8 cellular contexts compared by ENCODE assay signal in the genomic region with DNA sequence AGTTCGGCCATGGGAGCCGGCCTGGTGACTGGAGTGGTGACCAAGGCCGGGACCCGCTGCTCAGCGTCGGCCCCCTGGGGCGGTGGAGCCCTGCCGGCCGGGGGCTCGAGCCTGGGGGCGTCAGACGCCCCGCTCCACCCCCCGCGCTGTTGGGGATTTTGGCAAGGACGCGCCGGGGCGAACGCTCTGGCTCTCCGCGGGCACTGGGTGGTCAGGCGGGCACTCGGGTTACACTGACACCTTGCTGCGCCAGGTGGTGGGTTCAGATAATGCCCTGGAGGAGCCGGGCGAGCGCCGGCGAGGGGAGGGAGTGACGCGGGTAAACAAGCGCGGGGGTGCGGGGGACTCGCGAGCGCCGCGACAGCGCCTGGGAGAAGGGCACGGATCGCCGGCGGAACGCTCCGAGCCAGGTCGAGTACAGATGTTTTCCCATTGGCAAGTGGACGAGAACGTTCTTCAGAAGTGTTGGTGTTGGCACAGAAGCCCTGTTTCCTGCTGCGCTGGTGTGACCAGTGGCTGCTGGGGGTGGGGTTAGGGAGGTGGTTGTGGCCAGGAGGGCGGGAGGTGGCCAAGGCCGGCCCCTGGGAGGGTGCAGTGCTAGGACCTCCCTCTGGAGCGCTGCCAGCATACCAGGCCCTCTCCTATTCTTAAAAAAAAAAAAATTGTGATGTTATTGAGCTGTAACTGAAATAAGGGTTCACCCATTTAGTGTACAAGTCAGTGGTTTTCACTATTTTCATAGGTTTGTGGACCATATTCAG. TPM values are rescaled to one million over a fixed set of nuclear protein-coding genes. Genes with fewer than 3 reads are reported as not detected.
DNase-seq lines count a peak whose midpoint lies in the region; ATAC-seq, FAIRE-seq and TF ChIP-seq lines count a peak whose summit lies in the region.

No MANE protein-coding gene starts in this region.

- peak; percentile 65 for ATAC-seq in activated naive CD8-positive, alpha-beta T cell treated with anti-CD3 and anti-CD28 coated beads, Interleukin-2, amount 10 ng/mL, durations not matched to agents 7 days and 5 days (ENCODE audit: low read depth)
- ATAC-seq in Right ventricle myocardium inferior, result peak; percentile 80

- H3K4me1 Mint-ChIP-seq in activated naive CD8-positive, alpha-beta T cell treated with anti-CD3 and anti-CD28 coated beads, Interleukin-2, amount 10 ng/mL, durations not matched to agents 7 days and 5 days, result peaks cover 29% of the 10 kb centered on the region

- 0 to 1% (median 1%) methylated on average over 43 to 54 of the region's 54 CpGs for whole genome bisulfite sequencing in ovary, 3 donors
- whole genome bisulfite sequencing in thyroid gland, 2 donors, result 0% methylated on average over 30 to 34 of the region's 54 CpGs

- H3K4me3 ChIP-seq in ovary (peak overlapping the region; percentile 82), thyroid gland (replicated peaks in 1 of 3) (peak overlapping the region; percentile 99 to 100 (median 99))

- intact Hi-C loops in Right ventricle myocardium inferior (cut with DNase I), result loop anchor here (1.0 to 2.0 kb wide), 2 partner anchors 15 to 37 kb away; a partner anchor contains a TSS
- intact Hi-C loops in ovary (cut with DNase I), result loop anchor here in 1 of 4 donors (10.0 kb wide), 1 partner anchor 83 kb away; a partner anchor contains a TSS
- intact Hi-C loops in thyroid gland (cut with DNase I), result no loop called here

- H3K27ac ChIP-seq in ovary (peak overlapping the region; percentile 90 to 98), thyroid gland (peak overlapping the region; percentile 97 to 100 (median 99))

- DNase-seq in H54 (ENCODE audit: insufficient read length, low spot score) (peak; percentile 92), M059J (ENCODE audit: low read depth) (peak; percentile 89), SKM-1 (lab: John Stamatoyannopoulos, UW; ENCODE audit: unreplicated experiment) (peak; percentile 63), Right ventricle myocardium inferior (ENCODE audit: missing footprints) (peak; percentile 97), ovary (peak; percentile 96 to 98 (median 96)), thyroid gland (peak; percentile 98)
- DNase-seq in activated naive CD8-positive, alpha-beta T cell treated with anti-CD3 and anti-CD28 coated beads, Interleukin-2, amount 10 ng/mL, durations not matched to agents 7 days and 5 days, result peak; percentile 87

- peak; percentile 82 for TF ChIP-seq POLR2A in H54 (IDR thresholded peaks at IDR 0.05; ENCODE audit: low read depth, low read length)
- TF ChIP-seq POLR2A in ovary (IDR thresholded peaks at IDR 0.05), result peak; percentile 76
- TF ChIP-seq POLR2A in thyroid gland (IDR thresholded peaks at IDR 0.05), result peak; percentile 72 to 96

- H3K27me3 Mint-ChIP-seq in activated naive CD8-positive, alpha-beta T cell treated with anti-CD3 and anti-CD28 coated beads, Interleukin-2, amount 10 ng/mL, durations not matched to agents 7 days and 5 days, result no peaks in the 10 kb centered on the region

- TF ChIP-seq CTCF in ovary (IDR thresholded peaks at IDR 0.05) (no peak), thyroid gland (IDR thresholded peaks at IDR 0.05) (peak in 1 of 6 experiments; percentile 1)

- H3K27me3 ChIP-seq in ovary (no peaks in the 10 kb centered on the region), thyroid gland (no peaks in the 10 kb centered on the region)

- no peak for TF ChIP-seq EP300 in ovary (IDR thresholded peaks at IDR 0.05)

- H3K9me3 ChIP-seq in ovary, result no peaks in the 10 kb centered on the region
- no peaks in the 10 kb centered on the region for H3K9me3 ChIP-seq in thyroid gland

- FAIRE-seq in G401.6 (lab: Jason Lieb, UNC) (peak; percentile 36), H54 (lab: Jason Lieb, UNC) (no peak)

- peak overlapping the region; percentile 90 for H3K4me3 Mint-ChIP-seq in activated naive CD8-positive, alpha-beta T cell treated with anti-CD3 and anti-CD28 coated beads, Interleukin-2, amount 10 ng/mL, durations not matched to agents 7 days and 5 days

- peak overlapping the region; percentile 96 for H3K27ac Mint-ChIP-seq in activated naive CD8-positive, alpha-beta T cell treated with anti-CD3 and anti-CD28 coated beads, Interleukin-2, amount 10 ng/mL, durations not matched to agents 7 days and 5 days

- H3K9me3 Mint-ChIP-seq in activated naive CD8-positive, alpha-beta T cell treated with anti-CD3 and anti-CD28 coated beads, Interleukin-2, amount 10 ng/mL, durations not matched to agents 7 days and 5 days, result no peaks in the 10 kb centered on the region

- H3K4me1 ChIP-seq in ovary (ENCODE audit: insufficient read depth) (peaks cover 36% of the 10 kb centered on the region), thyroid gland (peaks cover 60 to 69% of the 10 kb centered on the region in 2 donors)

- H3K36me3 ChIP-seq in ovary (no peaks in the 10 kb centered on the region), thyroid gland (peaks cover 39 to 51% of the 10 kb centered on the region in 2 donors)

- H3K36me3 Mint-ChIP-seq in activated naive CD8-positive, alpha-beta T cell treated with anti-CD3 and anti-CD28 coated beads, Interleukin-2, amount 10 ng/mL, durations not matched to agents 7 days and 5 days, result peaks cover 13% of the 10 kb centered on the region

- POLR2A ChIA-PET in activated naive CD8-positive, alpha-beta T cell treated with anti-CD3 and anti-CD28 coated beads, Interleukin-2, amount 10 ng/mL, durations not matched to agents 7 days and 5 days (lab: Charles Lee), result interaction anchor here (0.6 to 4.0 kb wide), 13 partner anchors 10 to 1441 kb away, joined by 3 to 42 read pairs (median 4); a partner anchor contains a TSS

RNA-seq across cellular contexts. Expression of a gene that starts 0.8 kb away (rescaled TPM):
- total RNA-seq in M059J (2014; rRNA removed; shearing (Covaris generic)), result 390 and 442 TPM in 2 replicates
- total RNA-seq in activated naive CD8-positive, alpha-beta T cell treated with anti-CD3 and anti-CD28 coated beads, Interleukin-2, amount 10 ng/mL, durations not matched to agents 7 days and 5 days, result 100 to 1,000 TPM; 196 to 216 TPM
- total RNA-seq in Right ventricle myocardium inferior (407 TPM), ovary (100 to 1,000 TPM; 257 to 457 (median 337) TPM), thyroid gland (1,000 to 10,000 TPM in 1 of 4 donors, 100 to 1,000 TPM in 3; 649 to 1,146 (median 971) TPM)
- 100 to 1,000 TPM; 125 to 265 TPM for polyA plus RNA-seq in ovary

RNA-seq across cellular contexts. Expression of a gene that starts 14.8 kb away (rescaled TPM):
- 146 and 187 TPM in 2 replicates for total RNA-seq in M059J (2014; rRNA removed; shearing (Covaris generic))
- 100 to 1,000 TPM; 118 TPM for total RNA-seq in activated naive CD8-positive, alpha-beta T cell treated with anti-CD3 and anti-CD28 coated beads, Interleukin-2, amount 10 ng/mL, durations not matched to agents 7 days and 5 days
- total RNA-seq in Right ventricle myocardium inferior (98.9 TPM), ovary (100 to 1,000 TPM in 1 of 7 donors, 10 to 100 TPM in 6; 51.2 to 102 (median 68.6) TPM), thyroid gland (100 to 1,000 TPM in 2 of 4 donors, 10 to 100 TPM in 2; 83.6 to 108 (median 102) TPM)
- polyA plus RNA-seq in ovary, result 10 to 100 TPM; 51.0 to 65.6 TPM

RNA-seq across cellular contexts. Expression of a gene that starts 27.7 kb away (rescaled TPM):
- not detected in 2 replicates for total RNA-seq in M059J (2014; rRNA removed; shearing (Covaris generic))
- total RNA-seq in activated naive CD8-positive, alpha-beta T cell treated with anti-CD3 and anti-CD28 coated beads, Interleukin-2, amount 10 ng/mL, durations not matched to agents 7 days and 5 days, result 1 to 10 TPM; 5.7 to 6.3 TPM
- total RNA-seq in Right ventricle myocardium inferior, result 10.3 TPM
- 10 to 100 TPM in 6 of 7 donors, 1 to 10 TPM in 1; 7.5 to 43.5 (median 20.6) TPM for total RNA-seq in ovary
- 10 to 100 TPM in 1 of 2 donors, not detected in 1; 11.7 TPM for polyA plus RNA-seq in ovary
- 10 to 100 TPM in 2 of 4 donors, 1 to 10 TPM in 2; 6.4 to 28.2 (median 15.9) TPM for total RNA-seq in thyroid gland

RNA-seq across cellular contexts. Expression of a gene that starts 37.1 kb away (rescaled TPM):
- total RNA-seq in M059J (2014; rRNA removed; shearing (Covaris generic)), result 11.3 and 13.2 TPM in 2 replicates
- total RNA-seq in activated naive CD8-positive, alpha-beta T cell treated with anti-CD3 and anti-CD28 coated beads, Interleukin-2, amount 10 ng/mL, durations not matched to agents 7 days and 5 days, result 10 to 100 TPM; 46.1 to 47.4 TPM
- total RNA-seq in Right ventricle myocardium inferior (12.2 TPM), ovary (10 to 100 TPM; 46.2 to 61.1 (median 50.3) TPM), thyroid gland (10 to 100 TPM; 37.1 to 68.2 (median 52.1) TPM)
- 10 to 100 TPM; 26.9 to 59.3 TPM for polyA plus RNA-seq in ovary

Comparison
In these comparisons a context has a peak if more than half of its experiments do, and no peak if none do; other contexts are left out.
1. Peak in every context shown above with its lines: DNase-seq, ATAC-seq, H3K4me3 ChIP-seq and H3K27ac ChIP-seq.